In the genomic region with DNA sequence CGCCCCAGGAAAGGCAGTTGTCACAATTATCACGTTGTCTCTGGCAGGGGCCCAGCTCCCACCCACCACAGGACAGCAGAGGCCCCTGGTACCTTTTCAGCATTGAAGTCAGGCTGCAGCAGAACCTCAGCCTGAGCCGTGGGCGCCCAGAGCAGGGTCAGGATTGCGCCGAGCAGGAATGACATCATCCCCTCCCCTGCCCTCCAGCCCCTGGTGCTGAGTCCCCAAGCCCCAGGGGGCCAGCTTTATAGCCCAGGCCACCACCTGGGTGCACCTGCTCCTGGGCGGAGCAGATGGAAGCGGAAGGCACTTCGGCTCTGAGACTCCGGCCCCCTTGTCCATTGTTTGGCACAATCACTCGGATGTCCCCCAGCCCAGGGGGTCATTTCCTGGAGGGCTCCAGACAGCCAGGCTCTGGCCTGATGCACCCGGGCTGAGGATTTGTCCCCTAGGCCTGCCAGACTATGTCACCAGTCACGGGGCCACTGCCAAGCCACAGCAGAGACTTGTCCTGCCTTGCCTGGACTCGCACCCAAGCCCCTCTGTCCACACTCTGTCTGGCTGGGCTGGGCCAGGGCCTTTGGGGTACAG, we compare ENCODE assay signal across 1 cellular context.
TF ChIP-seq lines count a peak whose summit lies in the region.

Gene LCN15, minus strand, starts transcription at position 218 of the 591 bp plus-strand sequence. Its CDS starts 30 bp downstream, at position 188.

TF ChIP-seq in WTC11, 78 proteins besides CTCF, POLR2A, EP300 and RAD21 (continued from another document):
- TF ChIP-seq ZNF425 (CRISPR knock-in tag; conservative IDR thresholded peaks at IDR 0.05) (no peak), FOXP1 (CRISPR knock-in tag; IDR thresholded peaks at IDR 0.05; ENCODE audit: borderline replicate concordance) (no peak), AR (CRISPR knock-in tag; IDR thresholded peaks at IDR 0.05) (no peak), ZNF232 (CRISPR knock-in tag; IDR thresholded peaks at IDR 0.05) (no peak), ATF1 (CRISPR knock-in tag; IDR thresholded peaks at IDR 0.05) (no peak), ZNF396 (CRISPR knock-in tag; IDR thresholded peaks at IDR 0.05; ENCODE audit: borderline replicate concordance) (no peak), ESRRA (CRISPR knock-in tag; IDR thresholded peaks at IDR 0.05; ENCODE audit: borderline replicate concordance) (no peak), ZNF121 (CRISPR knock-in tag; IDR thresholded peaks at IDR 0.05) (no peak)
- TF ChIP-seq, protein P1, sequence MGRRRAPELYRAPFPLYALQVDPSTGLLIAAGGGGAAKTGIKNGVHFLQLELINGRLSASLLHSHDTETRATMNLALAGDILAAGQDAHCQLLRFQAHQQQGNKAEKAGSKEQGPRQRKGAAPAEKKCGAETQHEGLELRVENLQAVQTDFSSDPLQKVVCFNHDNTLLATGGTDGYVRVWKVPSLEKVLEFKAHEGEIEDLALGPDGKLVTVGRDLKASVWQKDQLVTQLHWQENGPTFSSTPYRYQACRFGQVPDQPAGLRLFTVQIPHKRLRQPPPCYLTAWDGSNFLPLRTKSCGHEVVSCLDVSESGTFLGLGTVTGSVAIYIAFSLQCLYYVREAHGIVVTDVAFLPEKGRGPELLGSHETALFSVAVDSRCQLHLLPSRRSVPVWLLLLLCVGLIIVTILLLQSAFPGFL (CRISPR knock-in tag; IDR thresholded peaks at IDR 0.05; ENCODE audit: borderline replicate concordance) = no peak
- TF ChIP-seq, protein P2, sequence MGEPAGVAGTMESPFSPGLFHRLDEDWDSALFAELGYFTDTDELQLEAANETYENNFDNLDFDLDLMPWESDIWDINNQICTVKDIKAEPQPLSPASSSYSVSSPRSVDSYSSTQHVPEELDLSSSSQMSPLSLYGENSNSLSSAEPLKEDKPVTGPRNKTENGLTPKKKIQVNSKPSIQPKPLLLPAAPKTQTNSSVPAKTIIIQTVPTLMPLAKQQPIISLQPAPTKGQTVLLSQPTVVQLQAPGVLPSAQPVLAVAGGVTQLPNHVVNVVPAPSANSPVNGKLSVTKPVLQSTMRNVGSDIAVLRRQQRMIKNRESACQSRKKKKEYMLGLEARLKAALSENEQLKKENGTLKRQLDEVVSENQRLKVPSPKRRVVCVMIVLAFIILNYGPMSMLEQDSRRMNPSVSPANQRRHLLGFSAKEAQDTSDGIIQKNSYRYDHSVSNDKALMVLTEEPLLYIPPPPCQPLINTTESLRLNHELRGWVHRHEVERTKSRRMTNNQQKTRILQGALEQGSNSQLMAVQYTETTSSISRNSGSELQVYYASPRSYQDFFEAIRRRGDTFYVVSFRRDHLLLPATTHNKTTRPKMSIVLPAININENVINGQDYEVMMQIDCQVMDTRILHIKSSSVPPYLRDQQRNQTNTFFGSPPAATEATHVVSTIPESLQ (CRISPR knock-in tag; IDR thresholded peaks at IDR 0.05) = no peak
- TF ChIP-seq, protein P3, sequence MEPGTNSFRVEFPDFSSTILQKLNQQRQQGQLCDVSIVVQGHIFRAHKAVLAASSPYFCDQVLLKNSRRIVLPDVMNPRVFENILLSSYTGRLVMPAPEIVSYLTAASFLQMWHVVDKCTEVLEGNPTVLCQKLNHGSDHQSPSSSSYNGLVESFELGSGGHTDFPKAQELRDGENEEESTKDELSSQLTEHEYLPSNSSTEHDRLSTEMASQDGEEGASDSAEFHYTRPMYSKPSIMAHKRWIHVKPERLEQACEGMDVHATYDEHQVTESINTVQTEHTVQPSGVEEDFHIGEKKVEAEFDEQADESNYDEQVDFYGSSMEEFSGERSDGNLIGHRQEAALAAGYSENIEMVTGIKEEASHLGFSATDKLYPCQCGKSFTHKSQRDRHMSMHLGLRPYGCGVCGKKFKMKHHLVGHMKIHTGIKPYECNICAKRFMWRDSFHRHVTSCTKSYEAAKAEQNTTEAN (CRISPR knock-in tag; IDR thresholded peaks at IDR 0.05) = no peak
TF ChIP-seq in WTC11: peak in this region for 0.
